In genomic region chr7:20019757-20020432, GRCh38 we compare ENCODE assay signal across 2 cellular contexts.
TF ChIP-seq lines count a peak whose summit lies in the region.

No MANE protein-coding gene starts in this region.

TF ChIP-seq in H1, 55 proteins besides CTCF, POLR2A, EP300 and RAD21 (continued from another document):
- TF ChIP-seq MAX (IDR thresholded peaks at IDR 0.05) = no peak
- no peak for TF ChIP-seq RNF2 (IDR thresholded peaks at IDR 0.05; ENCODE audit: borderline replicate concordance, low read depth, low read length, missing control alignments, poor library complexity, severe bottlenecking)
- no peak for TF ChIP-seq KDM4A (IDR thresholded peaks at IDR 0.05; ENCODE audit: low read depth, low read length, severe bottlenecking)
- TF ChIP-seq KDM1A (IDR thresholded peaks at IDR 0.05; ENCODE audit: borderline replicate concordance, low read length) = no peak
- peak; percentile 29; the same call in 1 of the 2 replicates for TF ChIP-seq SP1 (IDR thresholded peaks at IDR 0.05; ENCODE audit: low read depth, low read length)
- no peak for TF ChIP-seq EGR1 (IDR thresholded peaks at IDR 0.05; ENCODE audit: borderline replicate concordance, low read depth, low read length)
- TF ChIP-seq JUND (IDR thresholded peaks at IDR 0.05; ENCODE audit: low read length) = no peak
- TF ChIP-seq SIN3A (conservative IDR thresholded peaks at IDR 0.05 in 1 of 2, IDR thresholded peaks at IDR 0.05 in 1 of 2; ENCODE audit: low read depth in 1 of 2, low read length in 2 of 2) = no peak
- TF ChIP-seq, protein P1, sequence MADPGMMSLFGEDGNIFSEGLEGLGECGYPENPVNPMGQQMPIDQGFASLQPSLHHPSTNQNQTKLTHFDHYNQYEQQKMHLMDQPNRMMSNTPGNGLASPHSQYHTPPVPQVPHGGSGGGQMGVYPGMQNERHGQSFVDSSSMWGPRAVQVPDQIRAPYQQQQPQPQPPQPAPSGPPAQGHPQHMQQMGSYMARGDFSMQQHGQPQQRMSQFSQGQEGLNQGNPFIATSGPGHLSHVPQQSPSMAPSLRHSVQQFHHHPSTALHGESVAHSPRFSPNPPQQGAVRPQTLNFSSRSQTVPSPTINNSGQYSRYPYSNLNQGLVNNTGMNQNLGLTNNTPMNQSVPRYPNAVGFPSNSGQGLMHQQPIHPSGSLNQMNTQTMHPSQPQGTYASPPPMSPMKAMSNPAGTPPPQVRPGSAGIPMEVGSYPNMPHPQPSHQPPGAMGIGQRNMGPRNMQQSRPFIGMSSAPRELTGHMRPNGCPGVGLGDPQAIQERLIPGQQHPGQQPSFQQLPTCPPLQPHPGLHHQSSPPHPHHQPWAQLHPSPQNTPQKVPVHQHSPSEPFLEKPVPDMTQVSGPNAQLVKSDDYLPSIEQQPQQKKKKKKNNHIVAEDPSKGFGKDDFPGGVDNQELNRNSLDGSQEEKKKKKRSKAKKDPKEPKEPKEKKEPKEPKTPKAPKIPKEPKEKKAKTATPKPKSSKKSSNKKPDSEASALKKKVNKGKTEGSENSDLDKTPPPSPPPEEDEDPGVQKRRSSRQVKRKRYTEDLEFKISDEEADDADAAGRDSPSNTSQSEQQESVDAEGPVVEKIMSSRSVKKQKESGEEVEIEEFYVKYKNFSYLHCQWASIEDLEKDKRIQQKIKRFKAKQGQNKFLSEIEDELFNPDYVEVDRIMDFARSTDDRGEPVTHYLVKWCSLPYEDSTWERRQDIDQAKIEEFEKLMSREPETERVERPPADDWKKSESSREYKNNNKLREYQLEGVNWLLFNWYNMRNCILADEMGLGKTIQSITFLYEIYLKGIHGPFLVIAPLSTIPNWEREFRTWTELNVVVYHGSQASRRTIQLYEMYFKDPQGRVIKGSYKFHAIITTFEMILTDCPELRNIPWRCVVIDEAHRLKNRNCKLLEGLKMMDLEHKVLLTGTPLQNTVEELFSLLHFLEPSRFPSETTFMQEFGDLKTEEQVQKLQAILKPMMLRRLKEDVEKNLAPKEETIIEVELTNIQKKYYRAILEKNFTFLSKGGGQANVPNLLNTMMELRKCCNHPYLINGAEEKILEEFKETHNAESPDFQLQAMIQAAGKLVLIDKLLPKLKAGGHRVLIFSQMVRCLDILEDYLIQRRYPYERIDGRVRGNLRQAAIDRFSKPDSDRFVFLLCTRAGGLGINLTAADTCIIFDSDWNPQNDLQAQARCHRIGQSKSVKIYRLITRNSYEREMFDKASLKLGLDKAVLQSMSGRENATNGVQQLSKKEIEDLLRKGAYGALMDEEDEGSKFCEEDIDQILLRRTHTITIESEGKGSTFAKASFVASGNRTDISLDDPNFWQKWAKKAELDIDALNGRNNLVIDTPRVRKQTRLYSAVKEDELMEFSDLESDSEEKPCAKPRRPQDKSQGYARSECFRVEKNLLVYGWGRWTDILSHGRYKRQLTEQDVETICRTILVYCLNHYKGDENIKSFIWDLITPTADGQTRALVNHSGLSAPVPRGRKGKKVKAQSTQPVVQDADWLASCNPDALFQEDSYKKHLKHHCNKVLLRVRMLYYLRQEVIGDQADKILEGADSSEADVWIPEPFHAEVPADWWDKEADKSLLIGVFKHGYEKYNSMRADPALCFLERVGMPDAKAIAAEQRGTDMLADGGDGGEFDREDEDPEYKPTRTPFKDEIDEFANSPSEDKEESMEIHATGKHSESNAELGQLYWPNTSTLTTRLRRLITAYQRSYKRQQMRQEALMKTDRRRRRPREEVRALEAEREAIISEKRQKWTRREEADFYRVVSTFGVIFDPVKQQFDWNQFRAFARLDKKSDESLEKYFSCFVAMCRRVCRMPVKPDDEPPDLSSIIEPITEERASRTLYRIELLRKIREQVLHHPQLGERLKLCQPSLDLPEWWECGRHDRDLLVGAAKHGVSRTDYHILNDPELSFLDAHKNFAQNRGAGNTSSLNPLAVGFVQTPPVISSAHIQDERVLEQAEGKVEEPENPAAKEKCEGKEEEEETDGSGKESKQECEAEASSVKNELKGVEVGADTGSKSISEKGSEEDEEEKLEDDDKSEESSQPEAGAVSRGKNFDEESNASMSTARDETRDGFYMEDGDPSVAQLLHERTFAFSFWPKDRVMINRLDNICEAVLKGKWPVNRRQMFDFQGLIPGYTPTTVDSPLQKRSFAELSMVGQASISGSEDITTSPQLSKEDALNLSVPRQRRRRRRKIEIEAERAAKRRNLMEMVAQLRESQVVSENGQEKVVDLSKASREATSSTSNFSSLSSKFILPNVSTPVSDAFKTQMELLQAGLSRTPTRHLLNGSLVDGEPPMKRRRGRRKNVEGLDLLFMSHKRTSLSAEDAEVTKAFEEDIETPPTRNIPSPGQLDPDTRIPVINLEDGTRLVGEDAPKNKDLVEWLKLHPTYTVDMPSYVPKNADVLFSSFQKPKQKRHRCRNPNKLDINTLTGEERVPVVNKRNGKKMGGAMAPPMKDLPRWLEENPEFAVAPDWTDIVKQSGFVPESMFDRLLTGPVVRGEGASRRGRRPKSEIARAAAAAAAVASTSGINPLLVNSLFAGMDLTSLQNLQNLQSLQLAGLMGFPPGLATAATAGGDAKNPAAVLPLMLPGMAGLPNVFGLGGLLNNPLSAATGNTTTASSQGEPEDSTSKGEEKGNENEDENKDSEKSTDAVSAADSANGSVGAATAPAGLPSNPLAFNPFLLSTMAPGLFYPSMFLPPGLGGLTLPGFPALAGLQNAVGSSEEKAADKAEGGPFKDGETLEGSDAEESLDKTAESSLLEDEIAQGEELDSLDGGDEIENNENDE (IDR thresholded peaks at IDR 0.05; ENCODE audit: insufficient replicate concordance, low read length) = peak; percentile 33

TF ChIP-seq in SK-N-SH treated with all-trans-retinoic acid at 6 μM for 48 hours, 23 proteins besides CTCF, POLR2A, EP300 and RAD21 (continued from another document):
- TF ChIP-seq CSRNP3 (CRISPR knock-in tag; IDR thresholded peaks at IDR 0.05) (no peak), CREB5 (CRISPR knock-in tag; IDR thresholded peaks at IDR 0.05; ENCODE audit: low read depth) (no peak), SNAI2 (CRISPR knock-in tag; IDR thresholded peaks at IDR 0.05) (no peak), ZFP3 (CRISPR knock-in tag; IDR thresholded peaks at IDR 0.05) (no peak), ARNTL (CRISPR knock-in tag; IDR thresholded peaks at IDR 0.05; ENCODE audit: borderline replicate concordance, low read depth) (no peak), TOX (CRISPR knock-in tag; IDR thresholded peaks at IDR 0.05; ENCODE audit: borderline replicate concordance) (no peak), CSDC2 (CRISPR knock-in tag; IDR thresholded peaks at IDR 0.05) (no peak), ISL1 (CRISPR knock-in tag; IDR thresholded peaks at IDR 0.05) (no peak), ZFP30 (CRISPR knock-in tag; IDR thresholded peaks at IDR 0.05) (no peak), ZNF8 (CRISPR knock-in tag; IDR thresholded peaks at IDR 0.05) (no peak)
TF ChIP-seq in SK-N-SH treated with all-trans-retinoic acid at 6 μM for 48 hours: peak in this region for 0.
